In genomic region chr7:38186593-38187314, GRCh38 we compare ENCODE assay signal across 10 cellular contexts. TPM values are rescaled to one million over a fixed set of nuclear protein-coding genes. Genes with fewer than 3 reads are reported as not detected.
DNase-seq lines count a peak whose midpoint lies in the region; ATAC-seq lines count a peak whose summit lies in the region.
"Had no signal": no experiment of that assay in that cellular context is flagged by ENCODE, and none has a peak within 500 bp of the region (broad histone marks: within the 10 kb centered on the region; RNA-seq: fewer than 3 reads in every experiment).

No MANE protein-coding gene starts in this region.

- no peak for ATAC-seq in HG02973 (IDR thresholded peaks at IDR 0.05; ENCODE audit: unreplicated experiment)

- no peak overlapping the region for H3K9ac ChIP-seq in adipocyte (ENCODE audit: low read length)

- DNase-seq in A172 (ENCODE audit: low spot score): peak; percentile 87
- peak; percentile 54 for DNase-seq in HK-2 (ENCODE audit: unreplicated experiment)
- DNase-seq in adipocyte (ENCODE audit: low read depth): peak; percentile 65
- DNase-seq in islet precursor cell: peak; percentile 73
- no peak for DNase-seq in activated CD4-positive, alpha-beta T cell treated with anti-CD3 and anti-CD28 coated beads for 4 hours
- no peak for DNase-seq in activated CD8-positive, alpha-beta memory T cell treated with anti-CD3 and anti-CD28 coated beads, Interleukin-2, amount 50 U/mL, for 4 hours
- no peak for DNase-seq in amygdala (lab: John Stamatoyannopoulos, UW)
- DNase-seq: adrenal gland, NCI-H1105 had no signal

- no peaks in the 10 kb centered on the region for H3K27me3 ChIP-seq in adipocyte (replicated peaks; ENCODE audit: control insufficient read depth, insufficient read depth, low read length)
- H3K27me3 ChIP-seq: adrenal gland had no signal

- no peak overlapping the region for H3K4me3 ChIP-seq in adipocyte (ENCODE audit: low read length)
- H3K4me3 ChIP-seq: adrenal gland had no signal

- peaks cover 3% of the 10 kb centered on the region for H3K9me3 ChIP-seq in adipocyte (ENCODE audit: control insufficient read depth, low read length)
- H3K9me3 ChIP-seq: adrenal gland had no signal

- H3K36me3 ChIP-seq in adipocyte (ENCODE audit: control insufficient read depth, insufficient read depth, low read length, severe bottlenecking): no peaks in the 10 kb centered on the region
- H3K36me3 ChIP-seq: adrenal gland had no signal

- H3K4me1 ChIP-seq in adipocyte (ENCODE audit: control insufficient read depth, insufficient read depth, low read length): peaks cover 24% of the 10 kb centered on the region

RNA-seq across cellular contexts. Expression of gene STARD3NL, which starts 8.7 kb away (rescaled TPM):
- 160 and 163 TPM in 2 replicates for total RNA-seq in A172 (2014; rRNA removed; shearing (Covaris generic))

Comparison
In these comparisons a context has a peak if more than half of its experiments do, and no peak if none do; other contexts are left out.
1. DNase-seq: peak in A172 (single experiment), HK-2 (single experiment), adipocyte (single experiment) and islet precursor cell (single experiment); none in activated CD4-positive, alpha-beta T cell treated with anti-CD3 and anti-CD28 coated beads for 4 hours (0 of 2), activated CD8-positive, alpha-beta memory T cell treated with anti-CD3 and anti-CD28 coated beads, Interleukin-2, amount 50 U/mL, for 4 hours (single experiment) and amygdala (0 of 56).